7 cellular contexts compared by ENCODE assay signal in the genomic region with DNA sequence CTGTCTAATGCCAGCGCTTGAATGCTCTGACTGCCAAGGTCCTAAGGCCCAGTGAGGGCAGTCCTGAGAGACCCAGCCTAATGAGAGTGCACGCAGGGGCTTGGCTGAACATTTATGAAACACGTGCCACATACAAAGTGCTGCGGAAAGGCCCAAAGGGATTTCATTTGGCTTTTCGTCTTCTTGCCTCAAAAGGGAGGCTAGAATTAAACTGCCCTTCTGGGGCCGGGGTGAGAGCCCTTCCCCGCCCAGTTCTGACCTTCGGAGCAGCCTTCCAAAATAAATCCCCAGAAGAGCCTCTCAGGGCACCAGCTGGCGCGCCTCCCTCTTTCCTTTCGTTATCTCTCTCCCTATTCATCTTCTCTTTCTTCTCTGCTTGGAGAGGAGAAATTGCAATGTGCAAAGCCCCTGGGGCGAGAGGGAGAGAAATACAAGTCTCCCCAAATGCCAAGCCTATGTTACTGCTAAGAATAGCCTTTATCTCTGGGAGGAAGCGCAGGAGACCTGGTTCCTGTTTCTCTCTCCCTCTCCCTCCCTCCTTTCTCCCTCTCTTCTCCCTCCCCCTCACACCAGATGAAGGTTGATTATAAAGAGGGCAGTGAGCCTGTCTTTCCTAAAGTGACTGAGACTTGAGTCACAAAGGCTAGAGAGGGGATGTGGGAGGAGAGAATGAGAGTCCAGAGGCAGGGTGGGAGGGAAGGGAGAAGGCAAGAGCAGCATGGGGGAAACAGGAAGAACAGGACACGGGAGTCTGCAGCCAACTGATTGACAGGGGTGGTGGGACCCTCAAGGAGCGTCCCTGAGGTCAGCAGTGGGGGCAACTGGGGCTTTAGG. TPM values are rescaled to one million over a fixed set of nuclear protein-coding genes. Genes with fewer than 3 reads are reported as not detected.
DNase-seq lines count a peak whose midpoint lies in the region; ATAC-seq and TF ChIP-seq lines count a peak whose summit lies in the region.

No MANE protein-coding gene starts in this region.

- H3F3A ChIP-seq in GM23338 (replicated peaks; ENCODE audit: low read depth), result 0 out of 2 replicates have a peak, but pooled peaks cover 6% of the 10 kb centered on the region

- peaks cover 26% of the 10 kb centered on the region for H3K4me1 Mint-ChIP-seq in GM23338
- peaks cover 16% of the 10 kb centered on the region for H3K4me1 Mint-ChIP-seq in T-helper 1 cell treated with Interleukin-12 subunit alpha and Interleukin-12 subunit beta and Interleukin-4 antibody, amounts not matched to agents 30 μg/mL and 1 μg/mL, for 36 hours (ENCODE audit: low read depth)

- peak overlapping the region; percentile 42; the same call in 1 of the 2 replicates for H3K4me3 ChIP-seq in GM08714 (ENCODE audit: low read length)
- peak overlapping the region; percentile 57 for H3K4me3 ChIP-seq in GM23338
- no peak overlapping the region for H3K4me3 ChIP-seq in Karpas-422 (ENCODE audit: low read length)
- H3K4me3 ChIP-seq in epithelial cell of esophagus (ENCODE audit: low read length), result peak overlapping the region; percentile 61
- peak overlapping the region; percentile 62 for H3K4me3 ChIP-seq in muscle layer of duodenum (ENCODE audit: low read depth in 1 of 2, low read length in 2 of 2)

- no peaks in the 10 kb centered on the region for H3K36me3 Mint-ChIP-seq in GM23338 (ENCODE audit: low read depth)
- no peaks in the 10 kb centered on the region for H3K36me3 Mint-ChIP-seq in T-helper 1 cell treated with Interleukin-12 subunit alpha and Interleukin-12 subunit beta and Interleukin-4 antibody, amounts not matched to agents 30 μg/mL and 1 μg/mL, for 36 hours (ENCODE audit: low read depth)

- H3K27me3 ChIP-seq in GM23338 (ENCODE audit: insufficient read depth) (peaks cover 11% of the 10 kb centered on the region), Karpas-422 (ENCODE audit: low read length) (no peaks in the 10 kb centered on the region; the same call in 1 of the 2 replicates), muscle layer of duodenum (ENCODE audit: low read depth, low read length) (no peaks in the 10 kb centered on the region)

- no peaks in the 10 kb centered on the region for H3K9me2 ChIP-seq in GM23338 (ENCODE audit: insufficient read depth)
- H3K9me2 ChIP-seq in Karpas-422 (replicated peaks; ENCODE audit: insufficient read depth, low read length), result no peaks in the 10 kb centered on the region

- H4K20me1 ChIP-seq in GM23338 (replicated peaks; ENCODE audit: insufficient read depth) (no peaks in the 10 kb centered on the region), Karpas-422 (ENCODE audit: insufficient read depth, low read depth, low read length) (no peaks in the 10 kb centered on the region)

- peak; percentile 80 for DNase-seq in GM23338 (ENCODE audit: low spot score)
- DNase-seq in Karpas-422, result no peak
- peak; percentile 69 for DNase-seq in epithelial cell of esophagus (ENCODE audit: low read depth)
- DNase-seq in NCI-H1048 (lab: John Stamatoyannopoulos, UW), result no peak

- no peak; a peak in 1 of 4 replicates for TF ChIP-seq CTCF in GM23338 (conservative IDR thresholded peaks at IDR 0.05; ENCODE audit: low read depth in 2 of 2)
- no peak for TF ChIP-seq CTCF in epithelial cell of esophagus (IDR thresholded peaks at IDR 0.05; ENCODE audit: insufficient read depth, low read depth, low read length, missing control alignments)

- H3K4me2 ChIP-seq in GM23338 (peak overlapping the region; percentile 83), Karpas-422 (ENCODE audit: low read depth, low read length, poor library complexity, severe bottlenecking) (peak overlapping the region; percentile 53)

- H2AFZ ChIP-seq in GM23338 (peak overlapping the region; percentile 77), Karpas-422 (ENCODE audit: low read length) (no peak overlapping the region)

- peaks cover 12% of the 10 kb centered on the region for H3K4me1 ChIP-seq in GM23338 (ENCODE audit: insufficient read depth)
- peaks cover 10% of the 10 kb centered on the region for H3K4me1 ChIP-seq in Karpas-422 (ENCODE audit: low read length)
- H3K4me1 ChIP-seq in muscle layer of duodenum (ENCODE audit: control insufficient read depth in 1 of 2, insufficient read depth in 2 of 2, low read length in 2 of 2), result peaks cover 0 to 59% of the 10 kb centered on the region in 2 donors

- no peaks in the 10 kb centered on the region for H3K36me3 ChIP-seq in GM23338 (ENCODE audit: insufficient read depth)
- no peaks in the 10 kb centered on the region for H3K36me3 ChIP-seq in Karpas-422 (ENCODE audit: insufficient read depth, low read length)
- no peaks in the 10 kb centered on the region for H3K36me3 ChIP-seq in muscle layer of duodenum (ENCODE audit: control insufficient read depth in 1 of 2, insufficient read depth in 2 of 2, low read length in 2 of 2)

- no peak overlapping the region for H3K9ac ChIP-seq in Karpas-422 (ENCODE audit: low read length)

- H3K9me3 Mint-ChIP-seq in GM23338, result no peaks in the 10 kb centered on the region
- no peaks in the 10 kb centered on the region for H3K9me3 Mint-ChIP-seq in T-helper 1 cell treated with Interleukin-12 subunit alpha and Interleukin-12 subunit beta and Interleukin-4 antibody, amounts not matched to agents 30 μg/mL and 1 μg/mL, for 36 hours

- peak overlapping the region; percentile 86 for H3K4me3 Mint-ChIP-seq in GM23338
- peak overlapping the region; percentile 44 for H3K4me3 Mint-ChIP-seq in T-helper 1 cell treated with Interleukin-12 subunit alpha and Interleukin-12 subunit beta and Interleukin-4 antibody, amounts not matched to agents 30 μg/mL and 1 μg/mL, for 36 hours

- peak; percentile 49 for ATAC-seq in GM23338

- H3K27ac ChIP-seq in GM23338 (ENCODE audit: low read depth), result peak overlapping the region; percentile 23
- no peak overlapping the region for H3K27ac ChIP-seq in Karpas-422 (ENCODE audit: low read length)
- H3K27ac ChIP-seq in muscle layer of duodenum (ENCODE audit: low read length), result peak overlapping the region; percentile 92

- peaks cover 5% of the 10 kb centered on the region for H3K27me3 Mint-ChIP-seq in GM23338 (ENCODE audit: insufficient read depth, low read depth, poor library complexity)
- peaks cover 11% of the 10 kb centered on the region for H3K27me3 Mint-ChIP-seq in T-helper 1 cell treated with Interleukin-12 subunit alpha and Interleukin-12 subunit beta and Interleukin-4 antibody, amounts not matched to agents 30 μg/mL and 1 μg/mL, for 36 hours (ENCODE audit: low read depth)

- peak overlapping the region; percentile 89 for H3K27ac Mint-ChIP-seq in GM23338
- H3K27ac Mint-ChIP-seq in T-helper 1 cell treated with Interleukin-12 subunit alpha and Interleukin-12 subunit beta and Interleukin-4 antibody, amounts not matched to agents 30 μg/mL and 1 μg/mL, for 36 hours, result peak overlapping the region; percentile 45

- no peaks in the 10 kb centered on the region for H3K79me2 ChIP-seq in GM23338 (replicated peaks; ENCODE audit: insufficient read depth)
- H3K79me2 ChIP-seq in Karpas-422 (ENCODE audit: low read length), result no peaks in the 10 kb centered on the region

- no peaks in the 10 kb centered on the region for H3K9me3 ChIP-seq in Karpas-422 (ENCODE audit: low read length)
- no peaks in the 10 kb centered on the region for H3K9me3 ChIP-seq in muscle layer of duodenum (ENCODE audit: control insufficient read depth in 1 of 2, low read length in 2 of 2)

TF ChIP-seq in GM23338, 12 proteins besides CTCF, POLR2A, EP300 and RAD21 (continues in another document):
- TF ChIP-seq EZH2 (IDR thresholded peaks at IDR 0.05; ENCODE audit: low read depth, unreplicated experiment) (no peak), STAT1 (IDR thresholded peaks at IDR 0.05; ENCODE audit: unreplicated experiment) (no peak), EZH2phosphoT487 (IDR thresholded peaks at IDR 0.05; ENCODE audit: unreplicated experiment) (no peak)

RNA-seq across cellular contexts. Expression of a gene that starts 36.7 kb away (rescaled TPM):
- 149 and 199 TPM in 2 replicates for total RNA-seq in GM23338 (2014; rRNA removed; shearing (Covaris generic))
- polyA plus RNA-seq in GM23338 (2016; fragmentation: Nextera tagmentation; extraction: Ambion mirVana), result 716 and 796 TPM in 2 replicates
- 105 and 162 TPM in 2 replicates for total RNA-seq in Karpas-422 (2014; rRNA removed; shearing (Covaris generic); ENCODE audit: low replicate concordance)

Comparison
In these comparisons a context has a peak if more than half of its experiments do, and no peak if none do; other contexts are left out.
1. DNase-seq: peak in GM23338 (single experiment) and epithelial cell of esophagus (single experiment); none in Karpas-422 (single experiment) and NCI-H1048 (single experiment).